Comparison of ENCODE assay signal across 1 cellular context in the genomic region with DNA sequence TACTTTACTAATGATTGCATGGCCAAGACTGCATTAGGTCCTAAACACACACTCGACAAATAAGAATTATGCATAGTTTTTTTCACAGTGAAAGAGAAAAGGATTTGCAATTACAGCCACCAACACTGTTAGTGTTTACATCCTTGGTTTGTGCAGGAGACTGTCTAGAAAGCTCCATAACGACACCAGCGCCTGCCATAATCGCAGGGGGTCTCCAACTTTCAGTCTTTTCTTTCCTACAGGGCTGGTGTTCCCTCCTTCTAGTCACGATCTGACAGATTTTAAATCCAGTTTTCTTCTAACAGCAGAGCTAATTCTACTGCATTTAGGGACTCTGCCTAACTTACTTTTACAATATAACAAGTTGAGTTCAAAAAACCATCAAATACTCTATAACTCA.
TF ChIP-seq lines count a peak whose summit lies in the region.

No MANE protein-coding gene starts in this region.

TF ChIP-seq in H1, 55 proteins besides CTCF, POLR2A, EP300 and RAD21 (continued from another document):
- TF ChIP-seq PHF8 (conservative IDR thresholded peaks at IDR 0.05; ENCODE audit: low read depth, low read length) (no peak), USF2 (IDR thresholded peaks at IDR 0.05; ENCODE audit: low read length) (no peak), RBBP5 (IDR thresholded peaks at IDR 0.05; ENCODE audit: borderline replicate concordance, low read depth, low read length) (no peak), EZH2 (IDR thresholded peaks at IDR 0.05; ENCODE audit: low read depth, low read length, severe bottlenecking) (no peak), MAX (IDR thresholded peaks at IDR 0.05) (no peak), HDAC2 (IDR thresholded peaks at IDR 0.05; ENCODE audit: borderline replicate concordance in 1 of 2, low read depth in 2 of 2, low read length in 2 of 2) (no peak), SIX5 (IDR thresholded peaks at IDR 0.05; ENCODE audit: low read depth, low read length) (no peak), GTF2F1 (IDR thresholded peaks at IDR 0.05; ENCODE audit: borderline replicate concordance, low read depth, low read length) (no peak), KDM5A (IDR thresholded peaks at IDR 0.05; ENCODE audit: low read length) (no peak)
- TF ChIP-seq, protein P1, sequence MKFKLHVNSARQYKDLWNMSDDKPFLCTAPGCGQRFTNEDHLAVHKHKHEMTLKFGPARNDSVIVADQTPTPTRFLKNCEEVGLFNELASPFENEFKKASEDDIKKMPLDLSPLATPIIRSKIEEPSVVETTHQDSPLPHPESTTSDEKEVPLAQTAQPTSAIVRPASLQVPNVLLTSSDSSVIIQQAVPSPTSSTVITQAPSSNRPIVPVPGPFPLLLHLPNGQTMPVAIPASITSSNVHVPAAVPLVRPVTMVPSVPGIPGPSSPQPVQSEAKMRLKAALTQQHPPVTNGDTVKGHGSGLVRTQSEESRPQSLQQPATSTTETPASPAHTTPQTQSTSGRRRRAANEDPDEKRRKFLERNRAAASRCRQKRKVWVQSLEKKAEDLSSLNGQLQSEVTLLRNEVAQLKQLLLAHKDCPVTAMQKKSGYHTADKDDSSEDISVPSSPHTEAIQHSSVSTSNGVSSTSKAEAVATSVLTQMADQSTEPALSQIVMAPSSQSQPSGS (IDR thresholded peaks at IDR 0.05; ENCODE audit: low read length), result no peak
